1 cellular context compared by ENCODE assay signal in genomic region chr19:46404039-46404883, GRCh38.
TF ChIP-seq lines count a peak whose summit lies in the region.

No MANE protein-coding gene starts in this region.

TF ChIP-seq in HepG2, 621 proteins besides CTCF, POLR2A, EP300 and RAD21 (continued from another document and continues in another):
- TF ChIP-seq ZNF691 (CRISPR knock-in tag; IDR thresholded peaks at IDR 0.05; ENCODE audit: borderline replicate concordance, low read depth) (peak; percentile 39; the same call in 1 of the 2 replicates), BRCA1 (CRISPR knock-in tag; IDR thresholded peaks at IDR 0.05) (no peak), ZNF281 (CRISPR knock-in tag; IDR thresholded peaks at IDR 0.05; ENCODE audit: borderline replicate concordance) (peak; percentile 13; the same call in 1 of the 2 replicates), DRAP1 (CRISPR knock-in tag; IDR thresholded peaks at IDR 0.05) (peak; percentile 53; the same call in 1 of the 2 replicates), HOMEZ (CRISPR knock-in tag; IDR thresholded peaks at IDR 0.05; ENCODE audit: low read depth) (peak; percentile 22; the same call in 1 of the 2 replicates), PTBP1 (IDR thresholded peaks at IDR 0.05; ENCODE audit: low read depth, low read length, poor library complexity, severe bottlenecking) (no peak), ZFP91 (CRISPR knock-in tag; IDR thresholded peaks at IDR 0.05; ENCODE audit: borderline replicate concordance) (peak; percentile 81; the same call in 1 of the 2 replicates), NR2C2 (CRISPR knock-in tag; IDR thresholded peaks at IDR 0.05; ENCODE audit: borderline replicate concordance) (peak; percentile 57; the same call in 1 of the 2 replicates), ZEB1 (IDR thresholded peaks at IDR 0.05; ENCODE audit: insufficient replicate concordance, low read depth) (peak; percentile 70), ZBTB4 (CRISPR knock-in tag; IDR thresholded peaks at IDR 0.05; ENCODE audit: borderline replicate concordance) (peak; percentile 39; the same call in 1 of the 2 replicates), HNRNPUL1 (IDR thresholded peaks at IDR 0.05; ENCODE audit: low read depth, low read length) (0 out of 2 replicates have a peak, but pooled peaks have one; percentile 21), MXD3 (CRISPR knock-in tag; IDR thresholded peaks at IDR 0.05) (peak; percentile 34; the same call in 1 of the 2 replicates), MEF2D (CRISPR knock-in tag; IDR thresholded peaks at IDR 0.05) (peak; percentile 68), ARID4A (CRISPR knock-in tag; IDR thresholded peaks at IDR 0.05; ENCODE audit: borderline replicate concordance) (peak; percentile 71; the same call in 1 of the 2 replicates), ZNF678 (CRISPR knock-in tag; IDR thresholded peaks at IDR 0.05) (0 out of 2 replicates have a peak, but pooled peaks have one; percentile 48), TFAP4 (IDR thresholded peaks at IDR 0.05; ENCODE audit: borderline replicate concordance, low read depth) (no peak; the same call in 1 of the 2 replicates), MTERF4 (CRISPR knock-in tag; IDR thresholded peaks at IDR 0.05) (no peak), ZNF317 (CRISPR knock-in tag; IDR thresholded peaks at IDR 0.05) (peak; percentile 87), ZNF335 (CRISPR knock-in tag; IDR thresholded peaks at IDR 0.05) (peak; percentile 93), EEA1 (CRISPR knock-in tag; IDR thresholded peaks at IDR 0.05; ENCODE audit: borderline replicate concordance) (no peak), ZNF343 (CRISPR knock-in tag; IDR thresholded peaks at IDR 0.05) (peak; percentile 56; the same call in 1 of the 2 replicates), ZNF121 (CRISPR knock-in tag; IDR thresholded peaks at IDR 0.05) (0 out of 2 replicates have a peak, but pooled peaks have one; percentile 17), SIN3A (IDR thresholded peaks at IDR 0.05; ENCODE audit: borderline replicate concordance, low read depth, low read length) (peak; percentile 60; the same call in 1 of the 2 replicates), PRDM10 (CRISPR knock-in tag; IDR thresholded peaks at IDR 0.05; ENCODE audit: low read depth) (peak; percentile 75), THRA (CRISPR knock-in tag; IDR thresholded peaks at IDR 0.05; ENCODE audit: borderline replicate concordance) (peak; percentile 67; the same call in 1 of the 2 replicates), SPEN (CRISPR knock-in tag; IDR thresholded peaks at IDR 0.05; ENCODE audit: low read depth) (peak; percentile 29; the same call in 1 of the 2 replicates), NPAS2 (CRISPR knock-in tag; IDR thresholded peaks at IDR 0.05; ENCODE audit: borderline replicate concordance) (0 out of 2 replicates have a peak, but pooled peaks have one; percentile 54)
